ENCODE assay signal across 8 cellular contexts in the genomic region with DNA sequence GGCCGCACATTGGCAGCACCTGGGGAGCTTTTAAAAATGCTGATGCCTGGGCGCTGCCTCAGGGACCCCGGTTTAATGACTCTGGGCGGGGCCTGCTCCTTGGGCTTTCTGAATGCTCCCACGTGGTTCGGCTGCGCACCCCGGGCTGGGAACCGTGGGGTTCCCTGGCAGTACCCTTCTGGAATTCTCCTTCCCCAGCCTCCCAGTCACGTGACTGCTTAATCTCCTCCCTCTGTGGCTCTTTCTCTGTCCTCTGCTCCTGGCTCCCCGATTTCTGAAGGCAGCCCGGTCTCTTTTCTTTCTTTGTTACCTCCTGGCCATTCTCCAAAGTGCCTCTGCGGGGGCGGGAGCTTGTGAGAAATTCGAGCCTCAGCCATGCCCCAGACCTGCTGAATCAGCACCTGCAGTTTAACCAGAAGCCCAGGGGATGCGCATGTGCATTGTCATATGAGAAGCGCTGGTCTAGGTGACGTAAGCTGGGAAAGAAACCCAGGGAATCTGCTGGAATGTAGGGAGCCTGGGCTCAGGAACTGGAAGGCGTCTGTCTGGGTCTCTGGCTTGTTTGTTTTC. TPM values are rescaled to one million over a fixed set of nuclear protein-coding genes. Genes with fewer than 3 reads are reported as not detected.
DNase-seq lines count a peak whose midpoint lies in the region; ATAC-seq, FAIRE-seq and TF ChIP-seq lines count a peak whose summit lies in the region.
"Had no signal": no experiment of that assay in that cellular context is flagged by ENCODE, and none has a peak within 500 bp of the region (broad histone marks: within the 10 kb centered on the region; RNA-seq: fewer than 3 reads in every experiment).

No MANE protein-coding gene starts in this region.

- H3K27me3 Mint-ChIP-seq in brain = no peaks in the 10 kb centered on the region

- intact Hi-C loops in thyroid gland (cut with DNase I) = no loop called here
- intact Hi-C loops in OCI-LY7 (cut with micrococcal nuclease; ENCODE audit: unreplicated experiment) = no loop called here

- peaks cover 0 to 12% (median 5%) of the 10 kb centered on the region in 5 experiments for H3K9me3 Mint-ChIP-seq in brain

- peak overlapping the region in 1 of 3 experiments; percentile 2 for H3K4me3 ChIP-seq in keratinocyte (ENCODE audit: control insufficient read depth in 2 of 3, extremely low read depth in 1 of 3, insufficient read depth in 2 of 3, low read depth in 1 of 3, low read length in 3 of 3)
- no peak overlapping the region for H3K4me3 ChIP-seq in thyroid gland (replicated peaks in 1 of 3)
- no peak overlapping the region for H3K4me3 ChIP-seq in OCI-LY7 (ENCODE audit: low read depth, low read length, poor library complexity, severe bottlenecking)

- H3K36me3 ChIP-seq in keratinocyte (ENCODE audit: control insufficient read depth in 2 of 2, extremely low read depth in 1 of 2, insufficient read depth in 2 of 2, low read length in 2 of 2) (no peaks in the 10 kb centered on the region), thyroid gland (no peaks in the 10 kb centered on the region), OCI-LY7 (ENCODE audit: insufficient read depth, low read length) (no peaks in the 10 kb centered on the region)

- H3K4me1 ChIP-seq in keratinocyte (ENCODE audit: control insufficient read depth, extremely low read depth, insufficient read depth, low read length) (peaks cover 11% of the 10 kb centered on the region), thyroid gland (peaks cover 0 to 5% of the 10 kb centered on the region in 2 donors), OCI-LY7 (ENCODE audit: insufficient read depth, low read length, poor library complexity, severe bottlenecking) (no peaks in the 10 kb centered on the region)

- H3K79me2 ChIP-seq in keratinocyte (ENCODE audit: control insufficient read depth, insufficient read depth, low read length) = no peaks in the 10 kb centered on the region
- H3K79me2 ChIP-seq in OCI-LY7 (ENCODE audit: insufficient read depth, low read depth, low read length) = no peaks in the 10 kb centered on the region

- BruUV-seq in OCI-LY7 (replicated peaks; lab: Mats Ljungman, UMichigan) = no TSS peak

- no peak for TF ChIP-seq EP300 in Ishikawa (IDR thresholded peaks at IDR 0.05; ENCODE audit: borderline replicate concordance)

- H4K20me1 ChIP-seq in keratinocyte (ENCODE audit: control insufficient read depth, extremely low read depth, insufficient read depth, low read length) (no peaks in the 10 kb centered on the region), OCI-LY7 (ENCODE audit: insufficient read depth, low read length) (no peaks in the 10 kb centered on the region)

- peak overlapping the region in 4 of 5 experiments; percentile 39 to 92 (median 55) for H3K27ac Mint-ChIP-seq in brain

- H3K4me2 ChIP-seq in keratinocyte (ENCODE audit: control insufficient read depth, extremely low read depth, insufficient read depth, low read depth, low read length) (peak overlapping the region; percentile 53), OCI-LY7 (ENCODE audit: low read length) (no peak overlapping the region)

- TF ChIP-seq POLR2A in thyroid gland (IDR thresholded peaks at IDR 0.05) = no peak

- dilution Hi-C loops in keratinocyte (cut with MboI; ENCODE audit: extremely low pct_ligation_motif_present, low sequenced_read_pairs) = no loop called here

- no peak for TF ChIP-seq RAD21 in Ishikawa (IDR thresholded peaks at IDR 0.05; ENCODE audit: low read depth)

- H3K4me3 Mint-ChIP-seq in brain = peak overlapping the region in 3 of 5 experiments; percentile 38 to 82 (median 70)

- H3K27me3 ChIP-seq in keratinocyte (ENCODE audit: control insufficient read depth, extremely low read depth, insufficient read depth, low read length) = no peaks in the 10 kb centered on the region
- H3K27me3 ChIP-seq in thyroid gland = no peaks in the 10 kb centered on the region

- H2AFZ ChIP-seq in keratinocyte (ENCODE audit: control insufficient read depth, low read length) (peak overlapping the region; percentile 40), OCI-LY7 (ENCODE audit: low read length) (no peak overlapping the region)

- no peaks in the 10 kb centered on the region for H3K9me1 ChIP-seq in keratinocyte (ENCODE audit: control insufficient read depth, extremely low read depth, insufficient read depth, low read length)

- no peak for ATAC-seq in HG03571 (IDR thresholded peaks at IDR 0.05; ENCODE audit: unreplicated experiment)

- H3K9me3 ChIP-seq in keratinocyte (ENCODE audit: control insufficient read depth, low read depth, low read length) (no peaks in the 10 kb centered on the region), thyroid gland (no peaks in the 10 kb centered on the region), OCI-LY7 (ENCODE audit: low read length) (no peaks in the 10 kb centered on the region)

- peaks cover 72% of the 10 kb centered on the region for H3K4me1 Mint-ChIP-seq in brain

- TF ChIP-seq CTCF in brain (conservative IDR thresholded peaks at IDR 0.05) (no peak), keratinocyte (optimal IDR thresholded peaks at IDR 0.05 in 1 of 3, IDR thresholded peaks at IDR 0.05 in 1 of 3, conservative IDR thresholded peaks at IDR 0.05 in 1 of 3; ENCODE audit: extremely low read depth in 1 of 3, insufficient read depth in 2 of 3, low read length in 3 of 3) (no peak), thyroid gland (IDR thresholded peaks at IDR 0.05) (no peak), OCI-LY7 (conservative IDR thresholded peaks at IDR 0.05; ENCODE audit: low read length) (no peak)

- H3K36me3 Mint-ChIP-seq in brain = peaks cover 19% of the 10 kb centered on the region

- peak; percentile 42 for DNase-seq in keratinocyte (ENCODE audit: low read depth, low spot score)
- peak; percentile 33 to 80 for DNase-seq in thyroid gland
- no peak for DNase-seq in OCI-LY7 (ENCODE audit: low spot score)
- no peak for DNase-seq in COR-L47 (lab: John Stamatoyannopoulos, UW)

- no peaks in the 10 kb centered on the region for H3K9me2 ChIP-seq in OCI-LY7 (ENCODE audit: insufficient read depth, low read length)

- no peak overlapping the region for H3K9ac ChIP-seq in keratinocyte (ENCODE audit: control insufficient read depth, extremely low read depth, insufficient read depth, low read length)

- H3K27ac ChIP-seq in keratinocyte (ENCODE audit: control insufficient read depth, insufficient read depth, low read length) = no peak overlapping the region
- peak overlapping the region in 2 of 3 donors; percentile 24 to 67 for H3K27ac ChIP-seq in thyroid gland
- H3K27ac ChIP-seq in OCI-LY7 (ENCODE audit: low read depth, low read length, poor library complexity, severe bottlenecking) = no peak overlapping the region
- H3K27ac ChIP-seq: HL-60 had no signal

- POLR2A ChIA-PET in OCI-LY7 (lab: Charles Lee) = interaction anchor here (1.1 kb wide), 1 partner anchor 182 kb away, joined by 4 read pairs; no protein-coding TSS in a partner anchor

- CTCF ChIA-PET in OCI-LY7 (lab: Charles Lee; ENCODE audit: unreplicated experiment) = no interaction called here

- 17 to 65% methylated on average over 11 to 15 of the region's 19 CpGs for WGBS in thyroid gland, 2 donors

- no peak for FAIRE-seq in keratinocyte (lab: Jason Lieb, UNC)

TF ChIP-seq in Ishikawa, 13 proteins besides CTCF, POLR2A, EP300 and RAD21 (continues in another document):
- TF ChIP-seq NFIC (IDR thresholded peaks at IDR 0.05) = peak; percentile 53
- peak; percentile 94 for TF ChIP-seq EGR1 (IDR thresholded peaks at IDR 0.05)
- TF ChIP-seq, protein P1, sequence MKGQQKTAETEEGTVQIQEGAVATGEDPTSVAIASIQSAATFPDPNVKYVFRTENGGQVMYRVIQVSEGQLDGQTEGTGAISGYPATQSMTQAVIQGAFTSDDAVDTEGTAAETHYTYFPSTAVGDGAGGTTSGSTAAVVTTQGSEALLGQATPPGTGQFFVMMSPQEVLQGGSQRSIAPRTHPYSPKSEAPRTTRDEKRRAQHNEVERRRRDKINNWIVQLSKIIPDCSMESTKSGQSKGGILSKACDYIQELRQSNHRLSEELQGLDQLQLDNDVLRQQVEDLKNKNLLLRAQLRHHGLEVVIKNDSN (IDR thresholded peaks at IDR 0.05) = peak; percentile 87
- TF ChIP-seq YY1 (IDR thresholded peaks at IDR 0.05; ENCODE audit: low read depth) = no peak
- TF ChIP-seq, protein P2, sequence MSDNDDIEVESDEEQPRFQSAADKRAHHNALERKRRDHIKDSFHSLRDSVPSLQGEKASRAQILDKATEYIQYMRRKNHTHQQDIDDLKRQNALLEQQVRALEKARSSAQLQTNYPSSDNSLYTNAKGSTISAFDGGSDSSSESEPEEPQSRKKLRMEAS (IDR thresholded peaks at IDR 0.05) = 0 out of 2 replicates have a peak, but pooled peaks have one; percentile 48
- no peak for TF ChIP-seq CREB1 (IDR thresholded peaks at IDR 0.05; ENCODE audit: low read depth)

RNA-seq across cellular contexts. Expression of a gene that starts 16.6 kb away (rescaled TPM):
- polyA plus RNA-seq in brain (ENCODE audit: insufficient read depth, low read depth, low replicate concordance) (22.2 TPM), keratinocyte (0.24 to 0.64 TPM (median 0.31 TPM) in 3 replicates)
- polyA plus RNA-seq in keratinocyte (2011; ENCODE audit: low read depth) = not detected
- 0.05 and 0.06 TPM in 2 replicates for polyA plus RNA-seq in keratinocyte (2011; cell fraction: cytosol; rRNA removed)
- 0.08 and 0.39 TPM in 2 replicates for polyA plus RNA-seq in keratinocyte (2011; cell fraction: nucleus; rRNA removed)
- 0.08 TPM in 2 replicates for polyA plus RNA-seq in keratinocyte (2012; ENCODE audit: low replicate concordance)
- polyA minus RNA-seq in keratinocyte = 0.69 to 1.4 TPM (median 0.80 TPM) in 3 replicates
- not detected for polyA minus RNA-seq in keratinocyte (2011; cell fraction: cytosol; rRNA and poly(A)+ RNA removed)
- 0.39 and 0.63 TPM in 2 replicates for polyA minus RNA-seq in keratinocyte (2011; cell fraction: nucleus; rRNA and poly(A)+ RNA removed)
- total RNA-seq in thyroid gland (10 to 100 TPM in 3 of 4 donors, 1 to 10 TPM in 1; 7.1 to 19.1 (median 15.9) TPM), OCI-LY7 (2022) (9.7 and 10.2 TPM in 2 replicates)
- 7.8 and 11.1 TPM in 2 replicates for total RNA-seq in OCI-LY7 (2014; rRNA removed; shearing (Covaris generic))

Comparison
In these comparisons a context has a peak if more than half of its experiments do, and no peak if none do; other contexts are left out.
1. DNase-seq: peak in keratinocyte (single experiment) and thyroid gland (2 of 2); none in OCI-LY7 (single experiment) and COR-L47 (single experiment).
2. H3K27ac ChIP-seq: peak in thyroid gland (2 of 3); none in keratinocyte (single experiment) and OCI-LY7 (single experiment).